Comparison of ENCODE assay signal across 21 cellular contexts in genomic region chr10:58467931-58468635, GRCh38. TPM values are rescaled to one million over a fixed set of nuclear protein-coding genes. Genes with fewer than 3 reads are reported as not detected.
"Had no signal": no experiment of that assay in that cellular context is flagged by ENCODE, and none has a peak within 500 bp of the region (broad histone marks: within the 10 kb centered on the region; RNA-seq: fewer than 3 reads in every experiment).

No MANE protein-coding gene starts in this region.

- H3K4me3 ChIP-seq: coronary artery, gastrocnemius medialis, heart left ventricle, spleen had no signal

- H3K79me2 ChIP-seq: parathyroid adenoma had no signal

- H3K27ac ChIP-seq: coronary artery, gastrocnemius medialis, parathyroid adenoma, spleen had no signal

- H3K9ac ChIP-seq: parathyroid adenoma had no signal

- H3K27me3 ChIP-seq: gastrocnemius medialis, spleen had no signal

- H2AFZ ChIP-seq: parathyroid adenoma had no signal

- H3K9me3 ChIP-seq: gastrocnemius medialis, spleen had no signal

- H3K9me3 Mint-ChIP-seq: T-helper 2 cell treated with Interferon-gamma antibody and Interleukin-4, amounts not matched to agents 5 μg/mL and 100 μg/mL, for 36 hours had no signal

- H3K4me1 ChIP-seq: gastrocnemius medialis, parathyroid adenoma, spleen had no signal

- ATAC-seq: activated CD4-positive, alpha-beta T cell treated with anti-CD3 and anti-CD28 coated beads for 36 hours; activated CD8-positive, alpha-beta memory T cell treated with anti-CD3 and anti-CD28 coated beads, Interleukin-2, amount 10 ng/mL, durations not matched to agents 7 days and 5 days; gastrocnemius medialis; heart left ventricle; naive thymus-derived CD8-positive, alpha-beta T cell; stimulated activated naive B cell treated with anti-CD40 and anti-IgM and Interleukin-4, amounts not matched to agents 10 μg/mL and 1 μg/mL and 100 μg/mL, for 72 hours; WTC11 had no signal

- DNase-seq: activated CD4-positive, alpha-beta memory T cell treated with anti-CD3 and anti-CD28 coated beads, Interleukin-2, amount 10 ng/mL, durations not matched to agents 7 days and 5 days; activated CD4-positive, alpha-beta T cell treated with anti-CD3 and anti-CD28 coated beads for 36 hours; activated CD8-positive, alpha-beta memory T cell treated with anti-CD3 and anti-CD28 coated beads, Interleukin-2, amount 10 ng/mL, durations not matched to agents 7 days and 5 days; activated naive CD4-positive, alpha-beta T cell treated with Interleukin-2 at 50 U/mL for 16 hours; activated naive CD8-positive, alpha-beta T cell treated with anti-CD3 and anti-CD28 coated beads, Interleukin-2, amount 10 ng/mL, durations not matched to agents 7 days and 5 days; activated T-cell treated with anti-CD3 and anti-CD28 coated beads, Interleukin-2, amount 50 U/mL, for 1 hour; gastrocnemius medialis; heart left ventricle; mesendoderm; naive thymus-derived CD8-positive, alpha-beta T cell; retina; spleen; stimulated activated naive B cell treated with anti-CD40 and anti-IgM and Interleukin-4, amounts not matched to agents 10 μg/mL and 1 μg/mL and 100 μg/mL, for 72 hours had no signal

- H3K4me1 Mint-ChIP-seq: activated CD4-positive, alpha-beta memory T cell treated with anti-CD3 and anti-CD28 coated beads, Interleukin-2, amount 10 ng/mL, durations not matched to agents 7 days and 5 days; activated CD4-positive, alpha-beta T cell treated with anti-CD3 and anti-CD28 coated beads for 36 hours; activated CD8-positive, alpha-beta memory T cell treated with anti-CD3 and anti-CD28 coated beads, Interleukin-2, amount 10 ng/mL, durations not matched to agents 7 days and 5 days; activated naive CD8-positive, alpha-beta T cell treated with anti-CD3 and anti-CD28 coated beads, Interleukin-2, amount 10 ng/mL, durations not matched to agents 7 days and 5 days; central memory CD8-positive, alpha-beta T cell; naive thymus-derived CD8-positive, alpha-beta T cell; stimulated activated naive B cell treated with anti-CD40 and anti-IgM and Interleukin-4, amounts not matched to agents 10 μg/mL and 1 μg/mL and 100 μg/mL, for 72 hours had no signal

- H3K27ac Mint-ChIP-seq: activated CD4-positive, alpha-beta memory T cell treated with anti-CD3 and anti-CD28 coated beads, Interleukin-2, amount 10 ng/mL, durations not matched to agents 7 days and 5 days; activated CD4-positive, alpha-beta T cell treated with anti-CD3 and anti-CD28 coated beads for 36 hours; activated CD8-positive, alpha-beta memory T cell treated with anti-CD3 and anti-CD28 coated beads, Interleukin-2, amount 10 ng/mL, durations not matched to agents 7 days and 5 days; activated naive CD8-positive, alpha-beta T cell treated with anti-CD3 and anti-CD28 coated beads, Interleukin-2, amount 10 ng/mL, durations not matched to agents 7 days and 5 days; activated T-helper 2 cell treated with anti-CD3 and anti-CD28 coated beads, Interferon-gamma antibody, Interleukin-2, Interleukin-4, amounts not matched to agents 10 μg/mL and 5 μg/mL and 100 μg/mL, durations not matched to agents 14 hours and 24 hours and 36 hours; naive thymus-derived CD8-positive, alpha-beta T cell; stimulated activated naive B cell treated with anti-CD40 and anti-IgM and Interleukin-4, amounts not matched to agents 10 μg/mL and 1 μg/mL and 100 μg/mL, for 72 hours; T-helper 2 cell treated with Interferon-gamma antibody and Interleukin-4, amounts not matched to agents 5 μg/mL and 100 μg/mL, for 36 hours; WTC11 had no signal

- H3K36me3 ChIP-seq: gastrocnemius medialis, heart left ventricle, spleen had no signal

- FAIRE-seq: endometrium, TTC549 had no signal

- H3K4me3 Mint-ChIP-seq: activated CD4-positive, alpha-beta memory T cell treated with anti-CD3 and anti-CD28 coated beads, Interleukin-2, amount 10 ng/mL, durations not matched to agents 7 days and 5 days; activated CD4-positive, alpha-beta T cell treated with anti-CD3 and anti-CD28 coated beads for 36 hours; activated CD8-positive, alpha-beta memory T cell treated with anti-CD3 and anti-CD28 coated beads, Interleukin-2, amount 10 ng/mL, durations not matched to agents 7 days and 5 days; activated naive CD8-positive, alpha-beta T cell treated with anti-CD3 and anti-CD28 coated beads, Interleukin-2, amount 10 ng/mL, durations not matched to agents 7 days and 5 days; central memory CD8-positive, alpha-beta T cell; naive thymus-derived CD8-positive, alpha-beta T cell; stimulated activated naive B cell treated with anti-CD40 and anti-IgM and Interleukin-4, amounts not matched to agents 10 μg/mL and 1 μg/mL and 100 μg/mL, for 72 hours; T-helper 2 cell treated with Interferon-gamma antibody and Interleukin-4, amounts not matched to agents 5 μg/mL and 100 μg/mL, for 36 hours; WTC11 had no signal

- H3K36me3 Mint-ChIP-seq: activated CD8-positive, alpha-beta memory T cell treated with anti-CD3 and anti-CD28 coated beads, Interleukin-2, amount 10 ng/mL, durations not matched to agents 7 days and 5 days; activated naive CD8-positive, alpha-beta T cell treated with anti-CD3 and anti-CD28 coated beads, Interleukin-2, amount 10 ng/mL, durations not matched to agents 7 days and 5 days; stimulated activated naive B cell treated with anti-CD40 and anti-IgM and Interleukin-4, amounts not matched to agents 10 μg/mL and 1 μg/mL and 100 μg/mL, for 72 hours had no signal

RNA-seq across cellular contexts. Expression of gene BICC1, which starts 44.6 kb away (rescaled TPM):
- total RNA-seq: activated CD4-positive, alpha-beta T cell treated with anti-CD3 and anti-CD28 coated beads for 36 hours; naive thymus-derived CD8-positive, alpha-beta T cell had no signal
- polyA plus RNA-seq: naive thymus-derived CD8-positive, alpha-beta T cell had no signal
